Comparison of ENCODE assay signal across 13 cellular contexts in the genomic region with DNA sequence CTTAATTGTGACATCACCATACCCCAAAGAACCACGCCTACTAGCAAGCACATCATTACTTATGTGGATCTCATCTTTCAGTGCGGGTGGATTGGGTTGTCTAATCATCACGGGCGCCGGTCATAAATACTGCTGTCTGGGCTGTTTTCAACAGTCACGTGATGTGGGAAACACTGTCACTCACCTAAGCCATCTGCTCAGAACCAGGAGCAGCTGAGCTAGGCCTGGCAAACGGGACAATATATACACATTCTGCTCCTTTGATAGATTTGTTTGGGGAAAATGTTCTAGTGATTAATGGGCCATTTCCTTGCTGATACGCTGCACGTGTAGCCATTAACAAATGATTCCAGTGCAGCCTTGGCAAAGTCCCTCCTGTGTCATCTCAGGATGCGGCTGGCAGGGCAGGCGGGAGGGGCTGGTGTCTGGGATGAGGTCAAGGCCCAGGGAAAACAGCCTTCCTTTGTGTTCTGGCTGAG.
A peak's percentile ranks its signal among the peaks of the same experiment; 100 is the strongest.
DNase-seq lines count a peak whose midpoint lies in the region; ATAC-seq and TF ChIP-seq lines count a peak whose summit lies in the region.
"Had no signal": no experiment of that assay in that cellular context is flagged by ENCODE, and none has a peak within 500 bp of the region (broad histone marks: within the 10 kb centered on the region; RNA-seq: fewer than 3 reads in every experiment).

No MANE protein-coding gene starts in this region.

- no peak overlapping the region for H2AFZ ChIP-seq in GM23338

- no peaks in the 10 kb centered on the region for H4K20me1 ChIP-seq in GM23338 (replicated peaks; ENCODE audit: insufficient read depth)

- no peak for TF ChIP-seq CTCF in left ventricle myocardium inferior (IDR thresholded peaks at IDR 0.05; ENCODE audit: borderline replicate concordance)
- TF ChIP-seq CTCF in GM23338 (conservative IDR thresholded peaks at IDR 0.05; ENCODE audit: low read depth in 2 of 2), result no peak

- H3F3A ChIP-seq in GM23338 (replicated peaks; ENCODE audit: low read depth), result no peaks in the 10 kb centered on the region

- H3K4me2 ChIP-seq in GM23338, result no peak overlapping the region

- 0 out of 2 replicates have a peak, but pooled peaks cover 2% of the 10 kb centered on the region for H3K9me2 ChIP-seq in GM23338 (ENCODE audit: insufficient read depth)

- intact Hi-C loops in right cardiac atrium (cut with DNase I), result no loop called here
- intact Hi-C loops in left ventricle myocardium inferior (cut with micrococcal nuclease), result no loop called here

- H3K27me3 ChIP-seq in right cardiac atrium (ENCODE audit: control insufficient read depth, insufficient read depth) (no peaks in the 10 kb centered on the region), left ventricle myocardium inferior (ENCODE audit: low read depth) (no peaks in the 10 kb centered on the region), GM23338 (ENCODE audit: insufficient read depth) (no peaks in the 10 kb centered on the region)

- no peaks in the 10 kb centered on the region for H3K79me2 ChIP-seq in GM23338 (replicated peaks; ENCODE audit: insufficient read depth)

- no peaks in the 10 kb centered on the region for H3K9me3 ChIP-seq in right cardiac atrium (ENCODE audit: control insufficient read depth, low read length)
- no peaks in the 10 kb centered on the region for H3K9me3 ChIP-seq in left ventricle myocardium inferior (replicated peaks)
- H3K9me3 ChIP-seq: heart right ventricle had no signal

- no peaks in the 10 kb centered on the region for H3K36me3 Mint-ChIP-seq in GM23338 (ENCODE audit: low read depth)
- H3K36me3 Mint-ChIP-seq in activated T-cell treated with anti-CD3 and anti-CD28 coated beads, Interleukin-2, amount 50 U/mL, for 24 hours (ENCODE audit: low read depth), result no peaks in the 10 kb centered on the region

- DNase-seq in right cardiac atrium, result no peak
- no peak for DNase-seq in left ventricle myocardium inferior
- DNase-seq in SK-N-DZ (ENCODE audit: low spot score), result peak; percentile 91
- DNase-seq in left kidney (ENCODE audit: low read depth, low spot score), result peak; percentile 89
- DNase-seq in glomerular visceral epithelial cell (ENCODE audit: extremely low spot score), result no peak
- DNase-seq in activated CD8-positive, alpha-beta memory T cell treated with anti-CD3 and anti-CD28 coated beads, Interleukin-2, amount 50 U/mL, for 48 hours, result no peak
- DNase-seq in GM23338 (ENCODE audit: low spot score), result no peak
- DNase-seq in activated T-cell treated with anti-CD3 and anti-CD28 coated beads, Interleukin-2, amount 50 U/mL, for 24 hours, result no peak
- DNase-seq: DND-41; effector CD4-positive, alpha-beta T cell; heart right ventricle; stimulated activated CD4-positive, alpha-beta T cell treated with anti-CD3 and anti-CD28 coated beads, Interleukin-15, amount 100 ng/mL, for 24 hours had no signal

- H3K4me1 ChIP-seq in right cardiac atrium (ENCODE audit: control insufficient read depth, insufficient read depth, low read length) (peaks cover 3% of the 10 kb centered on the region), left ventricle myocardium inferior (no peaks in the 10 kb centered on the region), GM23338 (ENCODE audit: insufficient read depth) (no peaks in the 10 kb centered on the region)
- H3K4me1 ChIP-seq: heart right ventricle had no signal

- H3K4me3 ChIP-seq in right cardiac atrium (ENCODE audit: low read length) (no peak overlapping the region), left ventricle myocardium inferior (no peak overlapping the region), GM23338 (no peak overlapping the region)
- H3K4me3 ChIP-seq: heart right ventricle had no signal

- WGBS in right cardiac atrium, result 59% methylated on average over 11 of the region's 11 CpGs

- peak; percentile 21 to 54 for ATAC-seq in right cardiac atrium
- ATAC-seq in GM23338, result no peak
- ATAC-seq: heart right ventricle had no signal

- peaks cover 13% of the 10 kb centered on the region for H3K27me3 Mint-ChIP-seq in GM23338 (ENCODE audit: insufficient read depth, low read depth, poor library complexity)
- peaks cover 32% of the 10 kb centered on the region for H3K27me3 Mint-ChIP-seq in activated T-cell treated with anti-CD3 and anti-CD28 coated beads, Interleukin-2, amount 50 U/mL, for 24 hours

- H3K4me3 Mint-ChIP-seq in GM23338, result no peak overlapping the region
- no peak overlapping the region for H3K4me3 Mint-ChIP-seq in activated T-cell treated with anti-CD3 and anti-CD28 coated beads, Interleukin-2, amount 50 U/mL, for 24 hours

- H3K9me3 Mint-ChIP-seq in GM23338, result no peaks in the 10 kb centered on the region
- H3K9me3 Mint-ChIP-seq in activated T-cell treated with anti-CD3 and anti-CD28 coated beads, Interleukin-2, amount 50 U/mL, for 24 hours, result no peaks in the 10 kb centered on the region

- no peaks in the 10 kb centered on the region for H3K36me3 ChIP-seq in left ventricle myocardium inferior
- no peaks in the 10 kb centered on the region for H3K36me3 ChIP-seq in GM23338 (ENCODE audit: insufficient read depth)
- H3K36me3 ChIP-seq: heart right ventricle had no signal

- H3K4me1 Mint-ChIP-seq in GM23338, result peaks cover 5% of the 10 kb centered on the region; the same call in 1 of the 3 replicates
- H3K4me1 Mint-ChIP-seq in activated T-cell treated with anti-CD3 and anti-CD28 coated beads, Interleukin-2, amount 50 U/mL, for 24 hours (ENCODE audit: low read depth), result peaks cover 9% of the 10 kb centered on the region

- no peak overlapping the region for H3K27ac Mint-ChIP-seq in GM23338
- no peak overlapping the region for H3K27ac Mint-ChIP-seq in activated T-cell treated with anti-CD3 and anti-CD28 coated beads, Interleukin-2, amount 50 U/mL, for 24 hours

- no peak overlapping the region for H3K27ac ChIP-seq in right cardiac atrium (ENCODE audit: low read length)
- no peak overlapping the region for H3K27ac ChIP-seq in left ventricle myocardium inferior (replicated peaks)
- H3K27ac ChIP-seq in GM23338 (ENCODE audit: low read depth), result no peak overlapping the region
- H3K27ac ChIP-seq: heart right ventricle, RWPE1 had no signal

TF ChIP-seq in GM23338, 12 proteins besides CTCF, POLR2A, EP300 and RAD21 (continues in another document):
- TF ChIP-seq, protein P1, sequence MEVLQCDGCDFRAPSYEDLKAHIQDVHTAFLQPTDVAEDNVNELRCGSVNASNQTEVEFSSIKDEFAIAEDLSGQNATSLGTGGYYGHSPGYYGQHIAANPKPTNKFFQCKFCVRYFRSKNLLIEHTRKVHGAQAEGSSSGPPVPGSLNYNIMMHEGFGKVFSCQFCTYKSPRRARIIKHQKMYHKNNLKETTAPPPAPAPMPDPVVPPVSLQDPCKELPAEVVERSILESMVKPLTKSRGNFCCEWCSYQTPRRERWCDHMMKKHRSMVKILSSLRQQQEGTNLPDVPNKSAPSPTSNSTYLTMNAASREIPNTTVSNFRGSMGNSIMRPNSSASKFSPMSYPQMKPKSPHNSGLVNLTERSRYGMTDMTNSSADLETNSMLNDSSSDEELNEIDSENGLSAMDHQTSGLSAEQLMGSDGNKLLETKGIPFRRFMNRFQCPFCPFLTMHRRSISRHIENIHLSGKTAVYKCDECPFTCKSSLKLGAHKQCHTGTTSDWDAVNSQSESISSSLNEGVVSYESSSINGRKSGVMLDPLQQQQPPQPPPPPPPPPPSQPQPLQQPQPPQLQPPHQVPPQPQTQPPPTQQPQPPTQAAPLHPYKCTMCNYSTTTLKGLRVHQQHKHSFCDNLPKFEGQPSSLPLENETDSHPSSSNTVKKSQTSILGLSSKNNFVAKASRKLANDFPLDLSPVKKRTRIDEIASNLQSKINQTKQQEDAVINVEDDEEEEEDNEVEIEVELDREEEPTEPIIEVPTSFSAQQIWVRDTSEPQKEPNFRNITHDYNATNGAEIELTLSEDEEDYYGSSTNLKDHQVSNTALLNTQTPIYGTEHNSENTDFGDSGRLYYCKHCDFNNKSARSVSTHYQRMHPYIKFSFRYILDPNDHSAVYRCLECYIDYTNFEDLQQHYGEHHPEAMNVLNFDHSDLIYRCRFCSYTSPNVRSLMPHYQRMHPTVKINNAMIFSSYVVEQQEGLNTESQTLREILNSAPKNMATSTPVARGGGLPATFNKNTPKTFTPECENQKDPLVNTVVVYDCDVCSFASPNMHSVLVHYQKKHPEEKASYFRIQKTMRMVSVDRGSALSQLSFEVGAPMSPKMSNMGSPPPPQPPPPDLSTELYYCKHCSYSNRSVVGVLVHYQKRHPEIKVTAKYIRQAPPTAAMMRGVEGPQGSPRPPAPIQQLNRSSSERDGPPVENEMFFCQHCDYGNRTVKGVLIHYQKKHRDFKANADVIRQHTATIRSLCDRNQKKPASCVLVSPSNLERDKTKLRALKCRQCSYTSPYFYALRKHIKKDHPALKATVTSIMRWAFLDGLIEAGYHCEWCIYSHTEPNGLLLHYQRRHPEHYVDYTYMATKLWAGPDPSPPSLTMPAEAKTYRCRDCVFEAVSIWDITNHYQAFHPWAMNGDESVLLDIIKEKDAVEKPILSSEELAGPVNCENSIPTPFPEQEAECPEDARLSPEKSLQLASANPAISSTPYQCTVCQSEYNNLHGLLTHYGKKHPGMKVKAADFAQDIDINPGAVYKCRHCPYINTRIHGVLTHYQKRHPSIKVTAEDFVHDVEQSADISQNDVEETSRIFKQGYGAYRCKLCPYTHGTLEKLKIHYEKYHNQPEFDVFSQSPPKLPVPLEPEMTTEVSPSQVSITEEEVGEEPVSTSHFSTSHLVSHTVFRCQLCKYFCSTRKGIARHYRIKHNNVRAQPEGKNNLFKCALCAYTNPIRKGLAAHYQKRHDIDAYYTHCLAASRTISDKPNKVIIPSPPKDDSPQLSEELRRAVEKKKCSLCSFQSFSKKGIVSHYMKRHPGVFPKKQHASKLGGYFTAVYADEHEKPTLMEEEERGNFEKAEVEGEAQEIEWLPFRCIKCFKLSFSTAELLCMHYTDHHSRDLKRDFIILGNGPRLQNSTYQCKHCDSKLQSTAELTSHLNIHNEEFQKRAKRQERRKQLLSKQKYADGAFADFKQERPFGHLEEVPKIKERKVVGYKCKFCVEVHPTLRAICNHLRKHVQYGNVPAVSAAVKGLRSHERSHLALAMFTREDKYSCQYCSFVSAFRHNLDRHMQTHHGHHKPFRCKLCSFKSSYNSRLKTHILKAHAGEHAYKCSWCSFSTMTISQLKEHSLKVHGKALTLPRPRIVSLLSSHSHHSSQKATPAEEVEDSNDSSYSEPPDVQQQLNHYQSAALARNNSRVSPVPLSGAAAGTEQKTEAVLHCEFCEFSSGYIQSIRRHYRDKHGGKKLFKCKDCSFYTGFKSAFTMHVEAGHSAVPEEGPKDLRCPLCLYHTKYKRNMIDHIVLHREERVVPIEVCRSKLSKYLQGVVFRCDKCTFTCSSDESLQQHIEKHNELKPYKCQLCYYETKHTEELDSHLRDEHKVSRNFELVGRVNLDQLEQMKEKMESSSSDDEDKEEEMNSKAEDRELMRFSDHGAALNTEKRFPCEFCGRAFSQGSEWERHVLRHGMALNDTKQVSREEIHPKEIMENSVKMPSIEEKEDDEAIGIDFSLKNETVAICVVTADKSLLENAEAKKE (CRISPR knock-in tag; IDR thresholded peaks at IDR 0.05), result no peak

Comparison
In these comparisons a context has a peak if more than half of its experiments do, and no peak if none do; other contexts are left out.
1. DNase-seq: peak in SK-N-DZ (single experiment) and left kidney (single experiment); none in right cardiac atrium (0 of 3), left ventricle myocardium inferior (single experiment), glomerular visceral epithelial cell (single experiment), activated CD8-positive, alpha-beta memory T cell treated with anti-CD3 and anti-CD28 coated beads, Interleukin-2, amount 50 U/mL, for 48 hours (single experiment), GM23338 (single experiment) and activated T-cell treated with anti-CD3 and anti-CD28 coated beads, Interleukin-2, amount 50 U/mL, for 24 hours (single experiment).